ENCODE assay signal across 12 cellular contexts in the genomic region with DNA sequence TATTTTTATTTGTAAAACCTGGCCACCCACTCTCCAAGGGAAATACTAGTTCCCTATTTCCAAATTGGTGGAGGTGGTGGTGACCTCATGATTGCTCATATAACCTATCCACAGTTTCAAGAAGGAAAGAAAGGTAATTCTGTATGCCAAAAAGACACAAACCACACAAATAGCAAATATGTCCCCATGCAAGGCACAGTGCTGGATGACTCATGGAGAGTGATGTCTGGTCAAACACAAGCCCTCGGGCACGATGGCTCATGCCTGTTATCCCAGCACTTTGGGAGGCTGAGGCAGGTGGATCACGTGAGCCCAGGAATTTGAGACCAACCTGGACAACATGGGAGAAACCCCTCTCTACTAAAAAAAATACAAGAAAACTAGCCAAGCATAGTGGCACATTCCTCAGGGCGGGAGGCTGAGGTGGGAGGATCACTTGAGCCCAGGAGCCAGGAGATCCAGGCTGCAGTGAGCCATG.
DNase-seq lines count a peak whose midpoint lies in the region; ATAC-seq and TF ChIP-seq lines count a peak whose summit lies in the region.
"Had no signal": no experiment of that assay in that cellular context is flagged by ENCODE, and none has a peak within 500 bp of the region (broad histone marks: within the 10 kb centered on the region; RNA-seq: fewer than 3 reads in every experiment).

No MANE protein-coding gene starts in this region.

- no peak overlapping the region for H2BK20ac ChIP-seq in IMR-90 (ENCODE audit: low read depth, low read length)

- TF ChIP-seq POLR2A in IMR-90 (IDR thresholded peaks at IDR 0.05; ENCODE audit: low read depth, low read length): no peak
- TF ChIP-seq POLR2A in suprapubic skin (IDR thresholded peaks at IDR 0.05): no peak

- H3K9me3 ChIP-seq in IMR-90 (ENCODE audit: control insufficient read depth, insufficient read depth, low read length): no peaks in the 10 kb centered on the region
- H3K9me3 ChIP-seq in adipocyte (ENCODE audit: control insufficient read depth, low read length): no peaks in the 10 kb centered on the region
- H3K9me3 ChIP-seq in left lung: no peaks in the 10 kb centered on the region
- no peaks in the 10 kb centered on the region for H3K9me3 ChIP-seq in suprapubic skin

- no peaks in the 10 kb centered on the region for H3K79me1 ChIP-seq in IMR-90 (ENCODE audit: low read depth in 1 of 2, low read length in 2 of 2)

- H3K9ac ChIP-seq in IMR-90 (ENCODE audit: low read depth, low read length) (no peak overlapping the region), adipocyte (ENCODE audit: low read length) (no peak overlapping the region)

- BruUV-seq in IMR-90 (replicated peaks; lab: Mats Ljungman, UMichigan): no TSS peak

- no peak overlapping the region for H2BK15ac ChIP-seq in IMR-90 (ENCODE audit: low read depth, low read length)

- H2BK120ac ChIP-seq in IMR-90 (ENCODE audit: low read depth, low read length): no peak overlapping the region

- H3K27ac ChIP-seq in IMR-90 (ENCODE audit: insufficient read depth, low read length): no peak overlapping the region
- H3K27ac ChIP-seq in left lung: no peak overlapping the region
- H3K27ac ChIP-seq in suprapubic skin: no peak overlapping the region

- H3K27me3 ChIP-seq in IMR-90 (ENCODE audit: control insufficient read depth, insufficient read depth, low read length): no peaks in the 10 kb centered on the region
- H3K27me3 ChIP-seq in adipocyte (replicated peaks; ENCODE audit: control insufficient read depth, insufficient read depth, low read length): no peaks in the 10 kb centered on the region
- H3K27me3 ChIP-seq in left lung: no peaks in the 10 kb centered on the region
- H3K27me3 ChIP-seq in suprapubic skin: no peaks in the 10 kb centered on the region

- peaks cover 3% of the 10 kb centered on the region for H3K4me1 ChIP-seq in IMR-90 (ENCODE audit: control insufficient read depth, insufficient read depth, low read length)
- H3K4me1 ChIP-seq in adipocyte (ENCODE audit: control insufficient read depth, insufficient read depth, low read length): peaks cover 4% of the 10 kb centered on the region
- peaks cover 0 to 13% of the 10 kb centered on the region in 2 donors for H3K4me1 ChIP-seq in left lung
- peaks cover 17% of the 10 kb centered on the region for H3K4me1 ChIP-seq in suprapubic skin

- no peaks in the 10 kb centered on the region for H4K20me1 ChIP-seq in IMR-90 (ENCODE audit: insufficient read depth, low read length)

- H3K4me3 ChIP-seq in IMR-90 (ENCODE audit: insufficient read depth, low read depth, low read length) (no peak overlapping the region), adipocyte (ENCODE audit: low read length) (no peak overlapping the region), left lung (no peak overlapping the region), suprapubic skin (no peak overlapping the region)

- H2BK5ac ChIP-seq in IMR-90 (ENCODE audit: low read depth, low read length, poor library complexity, severe bottlenecking): no peak overlapping the region

- H2AK9ac ChIP-seq in IMR-90 (replicated peaks; ENCODE audit: low read depth, low read length, poor library complexity): no peak overlapping the region

- no peak for TF ChIP-seq RAD21 in IMR-90 (IDR thresholded peaks at IDR 0.05; ENCODE audit: low read length)

- no peak overlapping the region for H3K18ac ChIP-seq in IMR-90 (ENCODE audit: low read depth, low read length)

- no peaks in the 10 kb centered on the region for H3K36me3 ChIP-seq in IMR-90 (ENCODE audit: control insufficient read depth, insufficient read depth, low read length)
- no peaks in the 10 kb centered on the region for H3K36me3 ChIP-seq in adipocyte (ENCODE audit: control insufficient read depth, insufficient read depth, low read length, severe bottlenecking)
- H3K36me3 ChIP-seq in left lung: no peaks in the 10 kb centered on the region
- H3K36me3 ChIP-seq in suprapubic skin: no peaks in the 10 kb centered on the region

- intact Hi-C loops in IMR-90 (cut with micrococcal nuclease) (no loop called here), left lung (cut with DNase I) (no loop called here)

- dilution Hi-C loops in IMR-90 (cut with HindIII; ENCODE audit: low sequenced_read_pairs, unreplicated experiment): no loop called here

- H4K8ac ChIP-seq in IMR-90 (ENCODE audit: low read depth in 2 of 2, low read length in 2 of 2): no peak overlapping the region

- TF ChIP-seq CTCF in IMR-90 (conservative IDR thresholded peaks at IDR 0.05; ENCODE audit: low read depth, low read length) (no peak), left lung (IDR thresholded peaks at IDR 0.05) (no peak), suprapubic skin (IDR thresholded peaks at IDR 0.05) (no peak)

- ATAC-seq in IMR-90 (ENCODE audit: low read depth) (no peak), left lung (peak; percentile 24), GM19035 (IDR thresholded peaks at IDR 0.05; ENCODE audit: unreplicated experiment) (no peak)

- no peak overlapping the region for H2AFZ ChIP-seq in IMR-90 (replicated peaks; ENCODE audit: low read length, poor library complexity)

- H4K5ac ChIP-seq in IMR-90 (ENCODE audit: low read depth, low read length): no peak overlapping the region

- no peak for TF ChIP-seq EP300 in suprapubic skin (IDR thresholded peaks at IDR 0.05)

- H3K23ac ChIP-seq in IMR-90 (ENCODE audit: low read depth, low read length): no peak overlapping the region

- H3K14ac ChIP-seq in IMR-90 (replicated peaks; ENCODE audit: low read depth, low read length): no peak overlapping the region

- H3K9me1 ChIP-seq in IMR-90 (ENCODE audit: insufficient read depth, low read length): peaks cover 7% of the 10 kb centered on the region; the same call in 1 of the 2 replicates

- CTCF ChIA-PET in IMR-90 (lab: Yijun Ruan, JAX): no interaction called here

- H3K4ac ChIP-seq in IMR-90 (ENCODE audit: low read depth, low read length): no peak overlapping the region

- no CpG with 5 or more reads among the region's 4 CpGs for WGBS in IMR-90 (ENCODE audit: extremely low coverage in 2 of 2, insufficient read length in 1 of 2), 2 experiments
- 74% methylated on average over 4 of the region's 4 CpGs for WGBS in suprapubic skin

- H4K91ac ChIP-seq in IMR-90 (ENCODE audit: insufficient read depth, low read depth, low read length): no peak overlapping the region

- H3K4me2 ChIP-seq in IMR-90 (ENCODE audit: low read depth, low read length): no peak overlapping the region

- POLR2A ChIA-PET in IMR-90 (lab: Charles Lee; ENCODE audit: unreplicated experiment): no interaction called here

- H3K56ac ChIP-seq in IMR-90 (ENCODE audit: extremely low read depth, insufficient read depth, low read length): no peak overlapping the region

- H2AK5ac ChIP-seq in IMR-90 (ENCODE audit: low read depth, low read length): no peak overlapping the region

- in situ Hi-C loops in Caki2 (cut with HindIII; ENCODE audit: low pct_unique_long_range_greater_than_20kb, low sequenced_read_pairs) (no loop called here), IMR-90 (cut with MboI; ENCODE audit: low sequenced_read_pairs) (no loop called here)

- DNase-seq in Caki2 (ENCODE audit: low read depth) (peak; percentile 100), IMR-90 (peak; percentile 52), adipocyte (ENCODE audit: low read depth) (peak; percentile 47), left lung (no peak), suprapubic skin (ENCODE audit: low spot score in 2 of 2) (no peak), GOT3 (lab: John Stamatoyannopoulos, UW) (no peak), Ammon's horn (ENCODE audit: low spot score) (no peak)
- DNase-seq: activated CD8-positive, alpha-beta memory T cell treated with anti-CD3 and anti-CD28 coated beads, Interleukin-2, amount 50 U/mL, for 4 hours; H7; NCI-H1694; stimulated activated CD8-positive, alpha-beta memory T cell treated with anti-CD3 and anti-CD28 coated beads, Interleukin-4, amount 100 ng/mL, for 48 hours had no signal

TF ChIP-seq in IMR-90, 13 proteins besides CTCF, POLR2A, EP300 and RAD21:
- TF ChIP-seq ELK1 (IDR thresholded peaks at IDR 0.05; ENCODE audit: borderline replicate concordance, low read depth, low read length) (no peak), FOS (IDR thresholded peaks at IDR 0.05; ENCODE audit: low read depth, low read length) (0 out of 2 replicates have a peak, but pooled peaks have one; percentile 29)

Comparison
In these comparisons a context has a peak if more than half of its experiments do, and no peak if none do; other contexts are left out.
1. DNase-seq: peak in Caki2 (single experiment), IMR-90 (single experiment) and adipocyte (single experiment); none in left lung (0 of 2), suprapubic skin (0 of 2), GOT3 (single experiment) and Ammon's horn (single experiment).